In the genomic region with DNA sequence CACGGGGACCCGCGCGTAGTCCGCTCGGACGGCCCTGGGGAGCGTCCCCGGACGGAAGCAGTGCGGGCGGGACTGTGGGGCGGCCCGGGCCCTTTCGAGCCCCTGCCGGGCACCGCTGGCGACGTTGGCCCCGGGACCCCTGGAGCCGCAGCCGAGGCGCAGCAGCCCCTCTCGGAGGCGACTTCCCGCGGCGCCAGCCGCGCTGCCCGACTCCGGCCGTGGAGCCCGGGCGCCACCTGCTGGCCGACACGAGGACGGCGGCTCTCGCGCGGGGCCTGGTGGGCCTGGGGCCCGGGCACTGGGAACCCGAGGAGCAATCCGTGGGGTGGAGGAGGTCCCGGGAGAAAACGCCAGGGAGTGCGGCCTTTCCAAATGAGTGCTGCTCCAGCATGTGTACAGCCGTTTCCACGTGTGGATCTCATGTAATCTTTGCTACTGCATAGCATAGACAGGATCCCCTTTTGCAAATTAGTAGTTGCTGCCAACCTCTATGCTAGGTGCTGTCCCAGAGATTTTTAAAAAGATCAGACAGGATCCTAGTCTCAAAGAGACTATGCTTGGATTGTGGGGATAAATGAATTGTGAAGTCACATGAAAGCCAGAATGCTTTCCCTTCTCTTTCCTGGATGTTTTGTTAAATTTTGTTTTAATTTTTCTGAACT, we compare ENCODE assay signal across 8 cellular contexts. TPM values are rescaled to one million over a fixed set of nuclear protein-coding genes. Genes with fewer than 3 reads are reported as not detected.
A peak's percentile ranks its signal among the peaks of the same experiment; 100 is the strongest.
DNase-seq lines count a peak whose midpoint lies in the region; ATAC-seq and TF ChIP-seq lines count a peak whose summit lies in the region.

No MANE protein-coding gene starts in this region.

- 0 out of 2 replicates have a peak, but pooled peaks cover 6% of the 10 kb centered on the region for H3K9me3 ChIP-seq in OCI-LY7 (ENCODE audit: low read length)

- peak; percentile 84 for DNase-seq in GM13977 (ENCODE audit: low spot score)
- DNase-seq in OCI-LY7 (ENCODE audit: low spot score): peak; percentile 84
- peak; percentile 67 for DNase-seq in activated T-helper 1 cell treated with Interleukin-2 at 50 U/mL for 16 hours (ENCODE audit: low read depth)
- peak; percentile 47 for DNase-seq in fibroblast of pulmonary artery (ENCODE audit: low read depth)
- DNase-seq in natural killer cell: peak; percentile 86

- CTCF ChIA-PET in OCI-LY7 (lab: Charles Lee; ENCODE audit: unreplicated experiment): no interaction called here

- H3K9me2 ChIP-seq in OCI-LY7 (ENCODE audit: insufficient read depth, low read length): no peaks in the 10 kb centered on the region

- peaks cover 40% of the 10 kb centered on the region for H3K79me2 ChIP-seq in OCI-LY7 (ENCODE audit: insufficient read depth, low read depth, low read length)

- TF ChIP-seq CTCF in 22Rv1 (IDR thresholded peaks at IDR 0.05): peak; percentile 98
- peak; percentile 98 for TF ChIP-seq CTCF in GM13977 (IDR thresholded peaks at IDR 0.05; ENCODE audit: extremely low read depth, insufficient read depth, missing control alignments)
- peak; percentile 94 for TF ChIP-seq CTCF in OCI-LY7 (conservative IDR thresholded peaks at IDR 0.05; ENCODE audit: low read length)
- peak; percentile 45 for TF ChIP-seq CTCF in fibroblast of pulmonary artery (IDR thresholded peaks at IDR 0.05; ENCODE audit: low read length, missing control alignments)
- TF ChIP-seq CTCF in natural killer cell (IDR thresholded peaks at IDR 0.05): peak; percentile 99

- peaks cover 20% of the 10 kb centered on the region for H3K36me3 Mint-ChIP-seq in natural killer cell
- peaks cover 24% of the 10 kb centered on the region for H3K36me3 Mint-ChIP-seq in stimulated activated naive CD8-positive, alpha-beta T cell treated with anti-CD3 and anti-CD28 coated beads, Interleukin-15, Interleukin-2, amounts not matched to agents 100 ng/mL and 50 ng/mL, for 24 hours (ENCODE audit: low read depth)

- H3K27me3 Mint-ChIP-seq in natural killer cell (ENCODE audit: low read depth in 2 of 2): peaks cover 0 to under 1% of the 10 kb centered on the region in 2 donors
- peaks cover 2% of the 10 kb centered on the region for H3K27me3 Mint-ChIP-seq in stimulated activated naive CD8-positive, alpha-beta T cell treated with anti-CD3 and anti-CD28 coated beads, Interleukin-15, Interleukin-2, amounts not matched to agents 100 ng/mL and 50 ng/mL, for 24 hours

- peaks cover 29% of the 10 kb centered on the region for H3K36me3 ChIP-seq in OCI-LY7 (ENCODE audit: insufficient read depth, low read length)

- peaks cover 33 to 37% of the 10 kb centered on the region in 2 donors for H3K4me1 Mint-ChIP-seq in natural killer cell
- H3K4me1 Mint-ChIP-seq in stimulated activated naive CD8-positive, alpha-beta T cell treated with anti-CD3 and anti-CD28 coated beads, Interleukin-15, Interleukin-2, amounts not matched to agents 100 ng/mL and 50 ng/mL, for 24 hours (ENCODE audit: low read depth): peaks cover 27% of the 10 kb centered on the region

- BruUV-seq in OCI-LY7 (replicated peaks; lab: Mats Ljungman, UMichigan): no TSS peak

- POLR2A ChIA-PET in OCI-LY7 (lab: Charles Lee): interaction anchor here (1.8 kb wide), 1 partner anchor 112 kb away, joined by 17 read pairs; no protein-coding TSS in a partner anchor

- H3K9me3 Mint-ChIP-seq in natural killer cell: no peaks in the 10 kb centered on the region
- no peaks in the 10 kb centered on the region for H3K9me3 Mint-ChIP-seq in stimulated activated naive CD8-positive, alpha-beta T cell treated with anti-CD3 and anti-CD28 coated beads, Interleukin-15, Interleukin-2, amounts not matched to agents 100 ng/mL and 50 ng/mL, for 24 hours

- in situ Hi-C loops in GM13977 (cut with MboI; ENCODE audit: low pct_unique_long_range_greater_than_20kb, low sequenced_read_pairs, unreplicated experiment): loop anchor here (10.0 to 25.0 kb wide), 2 partner anchors 374 to 1261 kb away; no protein-coding TSS in a partner anchor

- peak overlapping the region; percentile 93 for H3K4me2 ChIP-seq in OCI-LY7 (ENCODE audit: low read length)

- H3K4me3 Mint-ChIP-seq in natural killer cell: peak overlapping the region; percentile 84
- H3K4me3 Mint-ChIP-seq in stimulated activated naive CD8-positive, alpha-beta T cell treated with anti-CD3 and anti-CD28 coated beads, Interleukin-15, Interleukin-2, amounts not matched to agents 100 ng/mL and 50 ng/mL, for 24 hours: peak overlapping the region; percentile 43

- ATAC-seq in HG03457 (IDR thresholded peaks at IDR 0.05; ENCODE audit: unreplicated experiment) (peak; percentile 29), natural killer cell (peak; percentile 27 to 54 (median 35))

- peak overlapping the region; percentile 100 for H3K27ac ChIP-seq in 22Rv1
- H3K27ac ChIP-seq in OCI-LY7 (ENCODE audit: low read depth, low read length, poor library complexity, severe bottlenecking): peak overlapping the region; percentile 91

- peak overlapping the region; percentile 97 for H3K4me3 ChIP-seq in OCI-LY7 (ENCODE audit: low read depth, low read length, poor library complexity, severe bottlenecking)
- H3K4me3 ChIP-seq in fibroblast of pulmonary artery (replicated peaks; ENCODE audit: low read depth, low read length): peak overlapping the region; percentile 78

- H3K4me1 ChIP-seq in OCI-LY7 (ENCODE audit: insufficient read depth, low read length, poor library complexity, severe bottlenecking): peaks cover 9% of the 10 kb centered on the region

- intact Hi-C loops in OCI-LY7 (cut with micrococcal nuclease; ENCODE audit: unreplicated experiment): loop anchor here (1.0 to 10.0 kb wide), 11 partner anchors 161 to 1589 kb away; no protein-coding TSS in a partner anchor
- intact Hi-C loops in natural killer cell (cut with micrococcal nuclease): loop anchor here (1.0 to 10.0 kb wide), 2 partner anchors 681 to 1259 kb away; no protein-coding TSS in a partner anchor

- no peak overlapping the region for H2AFZ ChIP-seq in OCI-LY7 (ENCODE audit: low read length)

- H3K27ac Mint-ChIP-seq in natural killer cell: peak overlapping the region; percentile 54 to 79
- H3K27ac Mint-ChIP-seq in stimulated activated naive CD8-positive, alpha-beta T cell treated with anti-CD3 and anti-CD28 coated beads, Interleukin-15, Interleukin-2, amounts not matched to agents 100 ng/mL and 50 ng/mL, for 24 hours: no peak overlapping the region

- H4K20me1 ChIP-seq in OCI-LY7 (ENCODE audit: insufficient read depth, low read length): peaks cover 17% of the 10 kb centered on the region

RNA-seq across cellular contexts. Expression of a gene that starts 4.0 kb away (rescaled TPM):
- 439 and 498 TPM in 2 replicates for total RNA-seq in OCI-LY7 (2014; rRNA removed; shearing (Covaris generic))
- total RNA-seq in OCI-LY7 (2022): 69.8 and 79.3 TPM in 2 replicates
- total RNA-seq in natural killer cell: 100 to 1,000 TPM; 185 to 209 (median 191) TPM

Comparison
In these comparisons a context has a peak if more than half of its experiments do, and no peak if none do; other contexts are left out.
1. Peak in every context shown above with its lines: DNase-seq, ATAC-seq, H3K4me3 ChIP-seq and H3K27ac ChIP-seq.
2. CTCF ChIP-seq: peak in every context shown above with its lines; median percentile 99 in natural killer cell; 98 in 22Rv1; 98 in GM13977; 94 in OCI-LY7; 45 in fibroblast of pulmonary artery.